ENCODE assay signal across 1 cellular context in the genomic region with DNA sequence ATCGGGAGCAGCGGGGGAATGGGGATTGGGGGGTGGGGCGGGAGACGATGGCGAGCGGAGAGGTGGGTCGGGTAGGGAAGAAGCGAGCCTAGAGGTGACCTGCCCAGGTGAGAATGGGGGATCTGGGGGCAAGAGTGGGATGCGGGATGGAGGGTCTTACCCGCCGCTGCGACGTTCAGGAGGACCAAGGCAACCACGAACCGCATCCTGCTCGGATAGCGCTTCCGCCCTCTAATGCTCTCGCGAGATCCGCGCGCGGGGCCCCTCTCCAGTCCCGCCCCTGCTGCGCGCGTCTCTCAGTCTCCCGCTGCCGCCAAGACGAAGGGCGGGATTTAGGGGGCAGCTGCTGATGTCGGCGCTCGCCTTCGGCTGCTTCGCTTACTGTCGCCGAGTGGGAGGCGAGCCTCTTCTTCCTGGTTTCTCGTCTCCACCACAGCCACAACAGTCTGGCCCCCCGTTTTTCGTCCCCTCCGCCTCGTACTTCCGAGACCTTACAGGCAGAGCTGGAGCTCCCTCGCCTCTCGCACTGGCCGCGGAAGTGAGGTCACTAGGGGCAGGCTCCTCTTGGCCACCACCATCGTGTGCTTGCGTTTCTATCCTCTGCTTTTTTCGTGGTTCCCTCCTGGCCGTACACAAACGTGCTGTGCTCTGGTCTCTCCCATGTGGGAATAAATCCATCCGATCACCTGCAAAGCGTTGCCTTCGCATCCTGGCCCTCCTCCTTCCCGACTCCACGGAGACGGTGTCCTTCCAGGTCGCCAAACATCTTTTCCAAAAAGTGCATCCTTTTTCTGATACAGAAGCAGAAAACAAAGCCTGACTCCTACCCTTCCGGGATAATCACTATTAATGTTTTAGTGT.
TF ChIP-seq lines count a peak whose summit lies in the region.

A gene (minus strand): TSS at position 233 of the 861 bp plus-strand sequence. CDS start 27 bp downstream, at position 206.

TF ChIP-seq in K562, 482 proteins besides CTCF, POLR2A, EP300 and RAD21 (continued from another document):
- TF ChIP-seq, protein P1, sequence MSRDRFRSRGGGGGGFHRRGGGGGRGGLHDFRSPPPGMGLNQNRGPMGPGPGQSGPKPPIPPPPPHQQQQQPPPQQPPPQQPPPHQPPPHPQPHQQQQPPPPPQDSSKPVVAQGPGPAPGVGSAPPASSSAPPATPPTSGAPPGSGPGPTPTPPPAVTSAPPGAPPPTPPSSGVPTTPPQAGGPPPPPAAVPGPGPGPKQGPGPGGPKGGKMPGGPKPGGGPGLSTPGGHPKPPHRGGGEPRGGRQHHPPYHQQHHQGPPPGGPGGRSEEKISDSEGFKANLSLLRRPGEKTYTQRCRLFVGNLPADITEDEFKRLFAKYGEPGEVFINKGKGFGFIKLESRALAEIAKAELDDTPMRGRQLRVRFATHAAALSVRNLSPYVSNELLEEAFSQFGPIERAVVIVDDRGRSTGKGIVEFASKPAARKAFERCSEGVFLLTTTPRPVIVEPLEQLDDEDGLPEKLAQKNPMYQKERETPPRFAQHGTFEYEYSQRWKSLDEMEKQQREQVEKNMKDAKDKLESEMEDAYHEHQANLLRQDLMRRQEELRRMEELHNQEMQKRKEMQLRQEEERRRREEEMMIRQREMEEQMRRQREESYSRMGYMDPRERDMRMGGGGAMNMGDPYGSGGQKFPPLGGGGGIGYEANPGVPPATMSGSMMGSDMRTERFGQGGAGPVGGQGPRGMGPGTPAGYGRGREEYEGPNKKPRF (IDR thresholded peaks at IDR 0.05; ENCODE audit: low read depth, low read length): no peak
- TF ChIP-seq ARID1B (IDR thresholded peaks at IDR 0.05) (peak; percentile 56), ZNF644 (tag; IDR thresholded peaks at IDR 0.05; ENCODE audit: low read depth) (no peak), ZNF551 (CRISPR knock-in tag; IDR thresholded peaks at IDR 0.05) (no peak), ZFP1 (CRISPR knock-in tag; IDR thresholded peaks at IDR 0.05) (no peak), MEIS2 (IDR thresholded peaks at IDR 0.05; ENCODE audit: partially characterized antibody) (no peak), ZNF12 (CRISPR knock-in tag; IDR thresholded peaks at IDR 0.05) (peak; percentile 53; the same call in 1 of the 2 replicates), FUS (optimal IDR thresholded peaks at IDR 0.05; ENCODE audit: low read depth, low read length) (no peak), PCBP1 (IDR thresholded peaks at IDR 0.05; ENCODE audit: low read depth, low read length, poor library complexity, severe bottlenecking) (peak; percentile 84)
- TF ChIP-seq, protein P2, sequence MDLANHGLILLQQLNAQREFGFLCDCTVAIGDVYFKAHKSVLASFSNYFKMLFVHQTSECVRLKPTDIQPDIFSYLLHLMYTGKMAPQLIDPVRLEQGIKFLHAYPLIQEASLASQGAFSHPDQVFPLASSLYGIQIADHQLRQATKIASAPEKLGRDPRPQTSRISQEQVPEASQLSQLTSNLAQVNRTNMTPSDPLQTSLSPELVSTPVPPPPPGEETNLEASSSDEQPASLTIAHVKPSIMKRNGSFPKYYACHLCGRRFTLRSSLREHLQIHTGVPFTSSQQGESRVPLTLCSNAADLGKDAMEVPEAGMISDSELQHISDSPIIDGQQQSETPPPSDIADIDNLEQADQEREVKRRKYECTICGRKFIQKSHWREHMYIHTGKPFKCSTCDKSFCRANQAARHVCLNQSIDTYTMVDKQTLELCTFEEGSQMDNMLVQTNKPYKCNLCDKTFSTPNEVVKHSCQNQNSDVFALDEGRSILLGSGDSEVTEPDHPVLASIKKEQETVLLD (IDR thresholded peaks at IDR 0.05): no peak
- TF ChIP-seq, protein P3, sequence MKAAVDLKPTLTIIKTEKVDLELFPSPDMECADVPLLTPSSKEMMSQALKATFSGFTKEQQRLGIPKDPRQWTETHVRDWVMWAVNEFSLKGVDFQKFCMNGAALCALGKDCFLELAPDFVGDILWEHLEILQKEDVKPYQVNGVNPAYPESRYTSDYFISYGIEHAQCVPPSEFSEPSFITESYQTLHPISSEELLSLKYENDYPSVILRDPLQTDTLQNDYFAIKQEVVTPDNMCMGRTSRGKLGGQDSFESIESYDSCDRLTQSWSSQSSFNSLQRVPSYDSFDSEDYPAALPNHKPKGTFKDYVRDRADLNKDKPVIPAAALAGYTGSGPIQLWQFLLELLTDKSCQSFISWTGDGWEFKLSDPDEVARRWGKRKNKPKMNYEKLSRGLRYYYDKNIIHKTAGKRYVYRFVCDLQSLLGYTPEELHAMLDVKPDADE (conservative IDR thresholded peaks at IDR 0.05; ENCODE audit: control insufficient read depth, low read depth, low read length): peak; percentile 74; the same call in 1 of the 2 replicates
